19 cellular contexts compared by ENCODE assay signal in the genomic region with DNA sequence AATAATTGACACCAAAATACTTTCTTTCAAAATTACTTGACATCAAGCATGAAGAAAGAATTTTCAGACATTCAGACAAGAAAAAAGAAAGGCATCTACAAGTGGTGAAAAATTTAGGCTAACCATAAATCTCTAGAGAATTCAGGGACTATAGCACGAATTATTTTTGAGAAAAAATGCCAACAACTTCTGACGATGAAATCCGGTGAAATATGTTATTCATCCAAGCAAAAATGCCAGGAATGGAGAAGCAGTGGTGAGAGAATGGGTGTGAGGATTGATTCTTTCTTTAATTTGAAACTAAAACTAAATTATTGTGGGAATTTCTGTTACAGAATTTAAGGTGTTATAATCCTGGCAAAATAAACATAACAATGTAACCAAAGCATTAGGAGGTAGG.
DNase-seq lines count a peak whose midpoint lies in the region; ATAC-seq and TF ChIP-seq lines count a peak whose summit lies in the region.
"Had no signal": no experiment of that assay in that cellular context is flagged by ENCODE, and none has a peak within 500 bp of the region (broad histone marks: within the 10 kb centered on the region; RNA-seq: fewer than 3 reads in every experiment).

No MANE protein-coding gene starts in this region.

- no TSS peak for BruUV-seq in HCT116 (replicated peaks; lab: Mats Ljungman, UMichigan)

- intact Hi-C loops in HCT116 (cut with micrococcal nuclease), result no loop called here
- intact Hi-C loops in spleen (cut with DNase I; ENCODE audit: low total_unique reads), result no loop called here
- intact Hi-C loops in right lobe of liver (cut with DNase I), result no loop called here

- H3K27ac ChIP-seq in HCT116 (ENCODE audit: low read depth, low read length) (no peak overlapping the region), spleen (peak overlapping the region in 5 of 8 donors; percentile 9 to 49 (median 31)), right lobe of liver (no peak overlapping the region)
- H3K27ac ChIP-seq: esophagus squamous epithelium, left ventricle myocardium inferior, upper lobe of right lung, WERI-Rb-1 had no signal

- no peak for TF ChIP-seq RAD21 in HCT116 (IDR thresholded peaks at IDR 0.05; ENCODE audit: low read depth)

- H3K4me1 ChIP-seq in HCT116 (ENCODE audit: control insufficient read depth in 1 of 2, insufficient read depth in 2 of 2, low read length in 2 of 2), result no peaks in the 10 kb centered on the region
- H3K4me1 ChIP-seq in spleen, result peaks cover 0 to 5% (median 0%) of the 10 kb centered on the region in 6 donors
- H3K4me1 ChIP-seq in right lobe of liver, result peaks cover 0 to 4% (median 0%) of the 10 kb centered on the region in 4 donors
- H3K4me1 ChIP-seq: esophagus squamous epithelium, left ventricle myocardium inferior, upper lobe of right lung had no signal

- H3K79me2 ChIP-seq in HCT116 (ENCODE audit: insufficient read depth, low read length), result no peaks in the 10 kb centered on the region

- no peaks in the 10 kb centered on the region for H4K20me1 ChIP-seq in HCT116 (ENCODE audit: insufficient read depth)

- CTCF ChIA-PET in HCT116 (lab: Charles Lee), result no interaction called here

- H3K4me3 ChIP-seq in HCT116 (replicated peaks in 1 of 2; ENCODE audit: low read depth in 1 of 2, low read length in 2 of 2) (no peak overlapping the region), spleen (no peak overlapping the region), right lobe of liver (no peak overlapping the region)
- H3K4me3 ChIP-seq: esophagus squamous epithelium, left ventricle myocardium inferior, upper lobe of right lung had no signal

- H2AFZ ChIP-seq in HCT116 (ENCODE audit: low read depth, low read length, poor library complexity, severe bottlenecking), result no peak overlapping the region

- POLR2A ChIA-PET in HCT116 (lab: Charles Lee), result no interaction called here

- no peak overlapping the region for H3K4me2 ChIP-seq in HCT116 (ENCODE audit: low read length)

- no peaks in the 10 kb centered on the region for H3K36me3 ChIP-seq in HCT116 (ENCODE audit: control insufficient read depth in 1 of 2, insufficient read depth in 2 of 2, low read length in 2 of 2)
- no peaks in the 10 kb centered on the region for H3K36me3 ChIP-seq in spleen
- no peaks in the 10 kb centered on the region for H3K36me3 ChIP-seq in right lobe of liver
- H3K36me3 ChIP-seq: esophagus squamous epithelium, left ventricle myocardium inferior, upper lobe of right lung, WERI-Rb-1 had no signal

- no peak for DNase-seq in HCT116 (ENCODE audit: low read depth, low spot score)
- DNase-seq in astrocyte of the hippocampus (ENCODE audit: low read depth, low spot score), result peak; percentile 37
- peak; percentile 18 for DNase-seq in fibroblast of the conjunctiva (ENCODE audit: low read depth)
- no peak for DNase-seq in spleen
- DNase-seq in T-helper 2 cell, result no peak
- no peak for DNase-seq in COLO829 (ENCODE audit: low spot score)
- DNase-seq in right lobe of liver, result no peak
- DNase-seq: activated CD4-positive, alpha-beta T cell treated with anti-CD3 and anti-CD28 coated beads, Interleukin-2, amount 50 U/mL, for 48 hours; activated gamma-delta T cell; effector CD4-positive, alpha-beta T cell; esophagus squamous epithelium; head of caudate nucleus; left ventricle myocardium inferior; NCI-H1694; SIG-M5; stimulated activated CD4-positive, alpha-beta T cell treated with anti-CD3 and anti-CD28 coated beads, Interleukin-12 subunit alpha, Interleukin-12 subunit beta, amount 100 ng/mL, for 4 hours; T-helper 1 cell; upper lobe of right lung; WERI-Rb-1 had no signal

- H3K27me3 ChIP-seq in HCT116 (ENCODE audit: insufficient read depth, low read length) (no peaks in the 10 kb centered on the region), spleen (replicated peaks in 1 of 7) (no peaks in the 10 kb centered on the region), right lobe of liver (no peaks in the 10 kb centered on the region)
- H3K27me3 ChIP-seq: esophagus squamous epithelium, upper lobe of right lung had no signal

- no peak overlapping the region for H3K9ac ChIP-seq in HCT116 (ENCODE audit: low read length)

- RAD21 ChIA-PET in HCT116 (lab: Charles Lee; ENCODE audit: low non-redundant PET in 1 of 2, low total read pairs in 2 of 2, uncharacterized antibody in 2 of 2, unreplicated experiment in 2 of 2), result no interaction called here

- 72 to 86% (median 77%) methylated on average over 3 of the region's 3 CpGs for WGBS in spleen, 5 donors
- WGBS in right lobe of liver (ENCODE audit: insufficient coverage, low coverage, low lambda C conversion rate, missing lambda C conversion rate), result 75% methylated on average over 3 of the region's 3 CpGs

- H3K9me2 ChIP-seq in HCT116 (ENCODE audit: insufficient read depth), result no peaks in the 10 kb centered on the region

- H3K9me3 ChIP-seq in HCT116 (ENCODE audit: control insufficient read depth in 1 of 2, insufficient read depth in 1 of 2, low read depth in 1 of 2, low read length in 2 of 2), result no peaks in the 10 kb centered on the region
- H3K9me3 ChIP-seq in spleen, result no peaks in the 10 kb centered on the region
- no peaks in the 10 kb centered on the region for H3K9me3 ChIP-seq in right lobe of liver
- H3K9me3 ChIP-seq: esophagus squamous epithelium, upper lobe of right lung had no signal

- TF ChIP-seq CTCF in HCT116 (IDR thresholded peaks at IDR 0.05 in 2 of 3, conservative IDR thresholded peaks at IDR 0.05 in 1 of 3; ENCODE audit: borderline replicate concordance in 1 of 3, insufficient read depth in 1 of 3, low read depth in 2 of 3, low read length in 2 of 3) (no peak), spleen (IDR thresholded peaks at IDR 0.05 in 8 of 11, conservative IDR thresholded peaks at IDR 0.05 in 3 of 11) (no peak), right lobe of liver (IDR thresholded peaks at IDR 0.05) (no peak)

- TF ChIP-seq POLR2A in HCT116 (IDR thresholded peaks at IDR 0.05; ENCODE audit: borderline replicate concordance, extremely low read depth, insufficient read depth, insufficient read length) (no peak), spleen (IDR thresholded peaks at IDR 0.05) (no peak), right lobe of liver (IDR thresholded peaks at IDR 0.05) (no peak)

- ATAC-seq in HCT116, result no peak
- ATAC-seq in right lobe of liver, result no peak

TF ChIP-seq in HCT116, 20 proteins besides CTCF, POLR2A, EP300 and RAD21:
- TF ChIP-seq TCF7L2 (IDR thresholded peaks at IDR 0.05; ENCODE audit: borderline replicate concordance, extremely low read depth, insufficient read depth, insufficient read length) (no peak), EGR1 (IDR thresholded peaks at IDR 0.05; ENCODE audit: low read depth) (no peak), FOSL1 (IDR thresholded peaks at IDR 0.05; ENCODE audit: low read depth) (no peak), EZH2 (IDR thresholded peaks at IDR 0.05) (no peak), SRF (IDR thresholded peaks at IDR 0.05; ENCODE audit: low read depth) (no peak), JUND (IDR thresholded peaks at IDR 0.05) (no peak), CEBPB (IDR thresholded peaks at IDR 0.05; ENCODE audit: low read depth) (peak; percentile 19; the same call in 1 of the 2 replicates), SP1 (IDR thresholded peaks at IDR 0.05; ENCODE audit: low read depth) (no peak)

Comparison
In these comparisons a context has a peak if more than half of its experiments do, and no peak if none do; other contexts are left out.
1. DNase-seq: peak in astrocyte of the hippocampus (single experiment) and fibroblast of the conjunctiva (single experiment); none in HCT116 (single experiment), spleen (single experiment), T-helper 2 cell (0 of 5), COLO829 (single experiment) and right lobe of liver (0 of 3).
2. H3K27ac ChIP-seq: peak in spleen (5 of 8); none in HCT116 (single experiment) and right lobe of liver (0 of 3).